ENCODE assay signal across 8 cellular contexts in the genomic region with DNA sequence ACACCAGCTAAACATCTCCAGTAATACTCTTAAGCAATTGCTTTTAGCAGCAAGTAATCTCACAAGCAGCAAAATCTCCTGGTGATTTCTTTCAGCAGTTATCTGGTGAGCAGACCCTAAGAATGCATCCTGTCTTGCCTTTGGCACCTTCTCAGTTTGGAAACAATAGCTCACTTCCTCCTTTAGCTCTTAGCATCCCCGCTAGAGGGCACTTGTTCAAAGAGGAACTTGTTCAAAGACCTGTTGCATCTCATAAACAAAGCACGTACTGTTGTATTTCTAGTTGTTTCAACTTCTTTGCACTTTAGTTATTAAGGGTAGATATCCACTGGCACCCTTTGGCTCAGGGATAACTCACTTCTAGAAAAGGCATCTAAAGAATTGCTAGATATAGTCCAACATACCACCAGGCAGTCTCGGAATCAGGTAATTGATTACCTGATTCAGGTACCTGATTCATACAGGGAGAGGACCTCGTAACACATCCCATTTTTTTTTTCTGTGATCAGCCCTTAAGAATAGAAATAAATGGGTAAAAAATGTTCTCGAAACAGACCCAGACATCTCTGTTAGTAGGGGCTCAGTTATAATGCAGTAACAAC.
A peak's percentile ranks its signal among the peaks of the same experiment; 100 is the strongest.
DNase-seq lines count a peak whose midpoint lies in the region; TF ChIP-seq lines count a peak whose summit lies in the region.

No MANE protein-coding gene starts in this region.

- H3K27ac Mint-ChIP-seq in endothelial cell (ENCODE audit: unreplicated experiment), result peak overlapping the region; percentile 76

- H3K27me3 ChIP-seq in GM23248 (replicated peaks; ENCODE audit: insufficient read depth), result peaks cover 52% of the 10 kb centered on the region
- H3K27me3 ChIP-seq in SU-DHL-6 (ENCODE audit: low read length), result no peaks in the 10 kb centered on the region

- H3K36me3 Mint-ChIP-seq in endothelial cell (ENCODE audit: low read depth, unreplicated experiment), result peaks cover 7% of the 10 kb centered on the region

- H3K9me2 ChIP-seq in GM23248 (ENCODE audit: insufficient read depth), result no peaks in the 10 kb centered on the region
- H3K9me2 ChIP-seq in SU-DHL-6 (replicated peaks; ENCODE audit: insufficient read depth, low read length), result no peaks in the 10 kb centered on the region

- no peak overlapping the region for H3K4me3 ChIP-seq in GM23248
- H3K4me3 ChIP-seq in SU-DHL-6 (ENCODE audit: insufficient read depth, low read length, poor library complexity, severe bottlenecking), result no peak overlapping the region

- H3F3A ChIP-seq in GM23248 (ENCODE audit: insufficient read depth) (no peaks in the 10 kb centered on the region), SU-DHL-6 (ENCODE audit: insufficient read depth) (no peaks in the 10 kb centered on the region)

- H2AFZ ChIP-seq in GM23248 (no peak overlapping the region), SU-DHL-6 (ENCODE audit: low read depth, low read length, severe bottlenecking) (no peak overlapping the region)

- H3K4me3 Mint-ChIP-seq in endothelial cell (ENCODE audit: unreplicated experiment), result no peak overlapping the region

- H3K79me2 ChIP-seq in GM23248 (ENCODE audit: insufficient read depth), result no peaks in the 10 kb centered on the region
- H3K79me2 ChIP-seq in SU-DHL-6 (ENCODE audit: insufficient read depth, low read length), result no peaks in the 10 kb centered on the region

- in situ Hi-C loops in GM23248 (cut with MboI), result no loop called here
- in situ Hi-C loops in KBM-7 (cut with MboI; ENCODE audit: low pct_unique_long_range_greater_than_20kb, low sequenced_read_pairs), result no loop called here

- H4K20me1 ChIP-seq in GM23248 (ENCODE audit: insufficient read depth), result no peaks in the 10 kb centered on the region
- no peaks in the 10 kb centered on the region for H4K20me1 ChIP-seq in SU-DHL-6 (ENCODE audit: low read depth, low read length)

- peaks cover 44% of the 10 kb centered on the region for H3K4me1 Mint-ChIP-seq in endothelial cell (ENCODE audit: unreplicated experiment)

- H3K9me3 ChIP-seq in GM23248 (ENCODE audit: low read depth) (no peaks in the 10 kb centered on the region), SU-DHL-6 (ENCODE audit: insufficient read depth, low read length) (no peaks in the 10 kb centered on the region)

- H3K27me3 Mint-ChIP-seq in endothelial cell (ENCODE audit: unreplicated experiment), result peaks cover 1% of the 10 kb centered on the region

- no peak overlapping the region for H3K9ac ChIP-seq in GM23248
- H3K9ac ChIP-seq in SU-DHL-6 (ENCODE audit: low read length), result no peak overlapping the region

- 32 to 35% methylated on average over 5 of the region's 5 CpGs for WGBS in GM23248 (ENCODE audit: low coverage in 1 of 2, low lambda C conversion rate in 2 of 2, missing lambda C conversion rate in 2 of 2), 2 experiments

- intact Hi-C loops in posterior vena cava (cut with DNase I), result no loop called here

- peaks cover 5% of the 10 kb centered on the region for H3K9me3 Mint-ChIP-seq in endothelial cell (ENCODE audit: unreplicated experiment)

- H3K4me2 ChIP-seq in GM23248 (ENCODE audit: unreplicated experiment) (no peak overlapping the region), SU-DHL-6 (ENCODE audit: low read depth, low read length, poor library complexity, severe bottlenecking) (no peak overlapping the region)

- peak; percentile 85 for TF ChIP-seq CTCF in 22Rv1 (IDR thresholded peaks at IDR 0.05)
- TF ChIP-seq CTCF in SU-DHL-6 (IDR thresholded peaks at IDR 0.05; ENCODE audit: insufficient read depth, low read length, poor library complexity, severe bottlenecking), result peak; percentile 42
- peak; percentile 35 for TF ChIP-seq CTCF in endothelial cell (IDR thresholded peaks at IDR 0.05; ENCODE audit: unreplicated experiment)

- H3K36me3 ChIP-seq in GM23248 (ENCODE audit: low read depth) (no peaks in the 10 kb centered on the region), SU-DHL-6 (ENCODE audit: low read length) (no peaks in the 10 kb centered on the region)

- no peaks in the 10 kb centered on the region for H3K4me1 ChIP-seq in GM23248 (ENCODE audit: insufficient read depth)

- DNase-seq in GF-D8 (lab: John Stamatoyannopoulos, UW) (peak; percentile 26), GM23248 (peak; percentile 88), KBM-7 (peak; percentile 53), endothelial cell (ENCODE audit: low spot score) (peak; percentile 51), middle frontal gyrus (ENCODE audit: extremely low spot score, low spot score) (peak; percentile 29), posterior vena cava (ENCODE audit: low spot score) (no peak)

- H3K27ac ChIP-seq in 22Rv1 (no peak overlapping the region), GM23248 (no peak overlapping the region), SU-DHL-6 (ENCODE audit: low read depth, low read length) (no peak overlapping the region)

Comparison
In these comparisons a context has a peak if more than half of its experiments do, and no peak if none do; other contexts are left out.
1. CTCF ChIP-seq: peak in every context shown above with its lines; median percentile 85 in 22Rv1; 42 in SU-DHL-6; 35 in endothelial cell.